In the genomic region with DNA sequence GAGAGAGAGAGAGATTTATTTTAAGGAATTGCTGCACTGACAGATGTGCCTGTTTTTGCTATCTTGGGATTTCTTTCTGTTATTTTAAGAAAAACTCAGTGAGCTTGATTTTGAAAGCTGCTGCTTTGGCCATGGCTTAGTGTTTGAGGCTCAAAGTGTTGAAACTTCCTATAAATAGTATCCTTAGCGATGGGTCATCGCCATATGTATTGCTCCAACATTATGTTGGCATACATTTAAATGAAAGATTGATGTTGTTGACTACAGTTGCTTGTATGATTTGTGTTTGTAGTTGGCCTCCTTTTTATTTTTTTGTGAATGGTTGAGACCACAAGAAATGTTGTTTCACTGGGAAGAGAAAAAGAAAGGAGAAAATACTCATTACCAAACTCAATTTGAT, we compare ENCODE assay signal across 20 cellular contexts.
"Had no signal": no experiment of that assay in that cellular context is flagged by ENCODE, and none has a peak within 500 bp of the region (broad histone marks: within the 10 kb centered on the region; RNA-seq: fewer than 3 reads in every experiment).

No MANE protein-coding gene starts in this region.

- H3K27me3 Mint-ChIP-seq: activated CD8-positive, alpha-beta memory T cell treated with anti-CD3 and anti-CD28 coated beads, Interleukin-2, amount 10 ng/mL, durations not matched to agents 7 days and 5 days; activated naive CD8-positive, alpha-beta T cell treated with anti-CD3 and anti-CD28 coated beads, Interleukin-2, amount 50 U/mL, for 24 hours; naive thymus-derived CD4-positive, alpha-beta T cell; T-helper 17 cell; type B pancreatic cell had no signal

- H3K9me3 ChIP-seq: lower lobe of right lung, neutrophil, right atrium auricular region, suprapubic skin had no signal

- H3K4me1 ChIP-seq: lower lobe of right lung, right atrium auricular region, suprapubic skin had no signal

- DNase-seq: activated CD4-positive, alpha-beta T cell treated with anti-CD3 and anti-CD28 coated beads, Interleukin-2, amount 50 U/mL, for 48 hours; activated CD8-positive, alpha-beta memory T cell treated with anti-CD3 and anti-CD28 coated beads, Interleukin-2, amount 10 ng/mL, durations not matched to agents 7 days and 5 days; activated gamma-delta T cell treated with Interleukin-2 at 50 U/mL for 16 hours; activated naive CD8-positive, alpha-beta T cell treated with anti-CD3 and anti-CD28 coated beads, Interleukin-2, amount 50 U/mL, for 24 hours; activated T-cell treated with anti-CD3 and anti-CD28 coated beads, Interleukin-2, amount 50 U/mL, for 48 hours; caudate nucleus; effector CD4-positive, alpha-beta T cell; hypothalamus; lower lobe of right lung; naive thymus-derived CD4-positive, alpha-beta T cell; posterior cingulate gyrus; stimulated activated CD4-positive, alpha-beta T cell treated with anti-CD3 and anti-CD28 coated beads, Interleukin-1b, Interleukin-23, amount 100 ng/mL, for 48 hours; stimulated activated naive CD4-positive, alpha-beta T cell; T-helper 17 cell had no signal

- H3K4me3 ChIP-seq: coronary artery, lower lobe of right lung, right atrium auricular region, suprapubic skin had no signal

- H3K9me3 Mint-ChIP-seq: type B pancreatic cell had no signal

- H3K27me3 ChIP-seq: neutrophil, right atrium auricular region, suprapubic skin had no signal

- H3K27ac Mint-ChIP-seq: activated CD8-positive, alpha-beta memory T cell treated with anti-CD3 and anti-CD28 coated beads, Interleukin-2, amount 10 ng/mL, durations not matched to agents 7 days and 5 days; activated naive CD8-positive, alpha-beta T cell treated with anti-CD3 and anti-CD28 coated beads, Interleukin-2, amount 50 U/mL, for 24 hours; type B pancreatic cell had no signal

- H3K27ac ChIP-seq: coronary artery, lower lobe of right lung, neutrophil, right atrium auricular region, suprapubic skin had no signal

- ATAC-seq: activated CD4-positive, CD25-positive, alpha-beta regulatory T cell treated with anti-CD3 and anti-CD28 coated beads, Interleukin-2, amount 50 U/mL, for 24 hours; activated CD8-positive, alpha-beta memory T cell treated with anti-CD3 and anti-CD28 coated beads, Interleukin-2, amount 10 ng/mL, durations not matched to agents 7 days and 5 days; activated naive CD8-positive, alpha-beta T cell treated with anti-CD3 and anti-CD28 coated beads, Interleukin-2, amount 50 U/mL, for 24 hours; lower lobe of right lung; naive thymus-derived CD4-positive, alpha-beta T cell; T-helper 17 cell had no signal

- H3K36me3 ChIP-seq: lower lobe of right lung, neutrophil, right atrium auricular region, suprapubic skin had no signal

- H3K4me3 Mint-ChIP-seq: activated CD8-positive, alpha-beta memory T cell treated with anti-CD3 and anti-CD28 coated beads, Interleukin-2, amount 10 ng/mL, durations not matched to agents 7 days and 5 days; activated naive CD8-positive, alpha-beta T cell treated with anti-CD3 and anti-CD28 coated beads, Interleukin-2, amount 50 U/mL, for 24 hours; T-helper 17 cell; type B pancreatic cell had no signal
